Comparison of ENCODE assay signal across 8 cellular contexts in the genomic region with DNA sequence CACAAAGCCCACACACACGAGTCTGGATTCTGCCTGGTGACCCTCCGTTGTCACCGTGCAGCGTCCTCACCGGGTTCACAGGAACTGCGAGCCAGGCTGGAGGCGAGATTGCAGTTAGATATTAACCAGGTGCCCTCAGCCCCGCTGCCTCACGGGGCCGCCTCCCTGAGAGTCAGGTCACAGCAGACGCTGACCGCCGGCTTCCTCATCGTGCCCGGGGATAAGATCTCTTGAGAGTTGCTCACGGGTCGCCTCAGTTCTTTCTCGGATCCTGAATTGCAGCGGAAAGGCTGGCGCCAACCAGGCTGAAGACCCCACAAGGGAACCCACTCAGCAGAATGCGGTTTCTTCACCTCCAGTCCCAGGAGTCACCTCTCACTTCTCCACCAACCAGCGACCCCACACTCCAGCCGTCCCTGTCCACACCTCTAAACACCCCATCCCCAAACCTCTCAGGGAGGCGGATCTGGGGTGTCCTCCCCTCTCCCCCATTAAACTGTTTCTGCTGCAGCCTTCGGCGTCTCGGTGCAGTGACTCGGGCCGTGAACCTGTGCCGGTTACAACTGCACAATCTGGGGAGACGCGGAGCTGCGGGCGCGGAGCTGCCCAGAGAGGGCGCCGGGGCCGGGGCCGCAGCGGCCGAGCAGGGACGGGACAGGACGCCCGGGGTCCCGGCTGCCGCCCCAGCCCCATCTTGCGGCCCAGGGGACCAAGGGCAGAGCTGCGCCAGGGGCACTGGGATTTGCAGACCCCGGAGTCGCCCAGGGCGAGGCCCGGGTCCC. TPM values are rescaled to one million over a fixed set of nuclear protein-coding genes. Genes with fewer than 3 reads are reported as not detected.
DNase-seq lines count a peak whose midpoint lies in the region; ATAC-seq, FAIRE-seq and TF ChIP-seq lines count a peak whose summit lies in the region.

No MANE protein-coding gene starts in this region.

- no peaks in the 10 kb centered on the region for H3K36me3 Mint-ChIP-seq in activated T-helper 17 cell treated with anti-CD3 and anti-CD28 coated beads, Interleukin-2, amount 50 U/mL, for 72 hours (ENCODE audit: low read depth)

- H3K4me3 Mint-ChIP-seq in activated T-helper 17 cell treated with anti-CD3 and anti-CD28 coated beads, Interleukin-2, amount 50 U/mL, for 72 hours = peak overlapping the region; percentile 98

- no peaks in the 10 kb centered on the region for H3K9me2 ChIP-seq in OCI-LY1 (ENCODE audit: low read depth, low read length)

- no peaks in the 10 kb centered on the region for H3F3A ChIP-seq in OCI-LY1 (ENCODE audit: insufficient read depth, low read length)

- H3K27ac ChIP-seq in OCI-LY1 (ENCODE audit: low read depth, low read length, poor library complexity, severe bottlenecking) = no peak overlapping the region

- H3K27ac Mint-ChIP-seq in activated T-helper 17 cell treated with anti-CD3 and anti-CD28 coated beads, Interleukin-2, amount 50 U/mL, for 72 hours = peak overlapping the region; percentile 93

- no peak for TF ChIP-seq POLR2A in GM18505 (IDR thresholded peaks at IDR 0.05; ENCODE audit: borderline replicate concordance, extremely low read depth, insufficient read depth, insufficient read length)

- H3K36me3 ChIP-seq in OCI-LY1 (ENCODE audit: insufficient read depth, low read length) = no peaks in the 10 kb centered on the region
- no peaks in the 10 kb centered on the region for H3K36me3 ChIP-seq in neuron (ENCODE audit: insufficient read depth, low read length)

- H3K4me3 ChIP-seq in OCI-LY1 (ENCODE audit: low read depth, low read length, poor library complexity, severe bottlenecking) (peak overlapping the region; percentile 86), neuron (ENCODE audit: low read length) (peak overlapping the region; percentile 75)

- peaks cover 5% of the 10 kb centered on the region; the same call in 1 of the 2 replicates for H3K27me3 ChIP-seq in OCI-LY1 (ENCODE audit: insufficient read depth, low read length)
- no peaks in the 10 kb centered on the region for H3K27me3 ChIP-seq in neuron (ENCODE audit: insufficient read depth, low read length)

- H3K79me2 ChIP-seq in OCI-LY1 (ENCODE audit: insufficient read depth, low read length) = no peaks in the 10 kb centered on the region

- FAIRE-seq in urothelium cell line (lab: Jason Lieb, UNC) = no peak

- peak; percentile 36 for ATAC-seq in GM18505 (IDR thresholded peaks at IDR 0.05; ENCODE audit: unreplicated experiment)
- ATAC-seq in HG02885 (IDR thresholded peaks at IDR 0.05; ENCODE audit: poor library complexity, unreplicated experiment) = peak; percentile 34
- peak; percentile 58 for ATAC-seq in activated T-helper 17 cell treated with anti-CD3 and anti-CD28 coated beads, Interleukin-2, amount 50 U/mL, for 72 hours (replicated peaks)

- no peak overlapping the region for H2AFZ ChIP-seq in OCI-LY1 (ENCODE audit: low read length)
- peak overlapping the region; percentile 44 for H2AFZ ChIP-seq in neuron (ENCODE audit: low read depth, low read length)

- H3K4me1 ChIP-seq in OCI-LY1 (ENCODE audit: insufficient read depth, low read length, severe bottlenecking) = peaks cover 20% of the 10 kb centered on the region
- H3K4me1 ChIP-seq in neuron (ENCODE audit: insufficient read depth, low read length) = peaks cover 22% of the 10 kb centered on the region

- no peaks in the 10 kb centered on the region for H3K9me3 Mint-ChIP-seq in activated T-helper 17 cell treated with anti-CD3 and anti-CD28 coated beads, Interleukin-2, amount 50 U/mL, for 72 hours

- H3K9me3 ChIP-seq in OCI-LY1 (ENCODE audit: low read length) (no peaks in the 10 kb centered on the region), neuron (ENCODE audit: low read length) (peaks cover 3% of the 10 kb centered on the region)

- TF ChIP-seq CTCF in OCI-LY1 (IDR thresholded peaks at IDR 0.05; ENCODE audit: low read length) = peak; percentile 16; the same call in 1 of the 2 replicates

- no peaks in the 10 kb centered on the region for H3K27me3 Mint-ChIP-seq in activated T-helper 17 cell treated with anti-CD3 and anti-CD28 coated beads, Interleukin-2, amount 50 U/mL, for 72 hours

- H3K4me1 Mint-ChIP-seq in activated T-helper 17 cell treated with anti-CD3 and anti-CD28 coated beads, Interleukin-2, amount 50 U/mL, for 72 hours = no peaks in the 10 kb centered on the region

- DNase-seq in A172 (ENCODE audit: low spot score) = peak; percentile 30
- peak; percentile 6 for DNase-seq in foreskin melanocyte
- DNase-seq in urothelium cell line (ENCODE audit: low spot score) = peak; percentile 14

- H4K20me1 ChIP-seq in OCI-LY1 (ENCODE audit: insufficient read depth, low read length) = no peaks in the 10 kb centered on the region

- H3K4me2 ChIP-seq in OCI-LY1 (ENCODE audit: low read length) = peak overlapping the region; percentile 89

- peak overlapping the region; percentile 86 for H3K9ac ChIP-seq in OCI-LY1 (ENCODE audit: low read length)

RNA-seq across cellular contexts. Expression of a gene that starts 0.6 kb away (rescaled TPM):
- 6.9 and 17.8 TPM in 2 replicates for total RNA-seq in A172 (2014; rRNA removed; shearing (Covaris generic))
- 1 to 10 TPM; 1.9 to 2.8 TPM for total RNA-seq in activated T-helper 17 cell treated with anti-CD3 and anti-CD28 coated beads, Interleukin-2, amount 50 U/mL, for 72 hours

RNA-seq across cellular contexts. Expression of a gene that starts 28.6 kb away (rescaled TPM):
- 6.2 and 6.9 TPM in 2 replicates for total RNA-seq in A172 (2014; rRNA removed; shearing (Covaris generic))
- total RNA-seq in activated T-helper 17 cell treated with anti-CD3 and anti-CD28 coated beads, Interleukin-2, amount 50 U/mL, for 72 hours = 1 to 10 TPM; 4.5 to 5.1 TPM
